Comparison of ENCODE assay signal across 9 cellular contexts in the genomic region with DNA sequence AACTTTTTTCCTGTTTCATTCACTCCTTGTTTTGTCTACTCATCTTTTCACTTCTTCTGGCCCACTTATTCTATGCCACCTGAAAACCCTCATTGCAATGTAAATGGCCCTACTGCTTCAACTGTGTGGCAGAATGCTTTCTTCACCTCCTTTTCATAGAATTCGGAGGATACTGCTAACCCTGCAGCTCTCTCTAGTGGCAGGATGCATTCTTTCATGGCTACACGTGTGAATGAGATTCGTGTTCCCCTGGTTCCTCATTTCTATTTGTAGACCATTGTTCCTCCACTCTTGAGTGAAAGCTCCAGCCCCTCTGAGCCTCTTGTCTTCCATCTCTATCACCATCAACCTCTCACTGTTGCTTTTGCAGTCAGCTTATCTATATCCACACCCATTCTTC. TPM values are rescaled to one million over a fixed set of nuclear protein-coding genes. Genes with fewer than 3 reads are reported as not detected.
DNase-seq lines count a peak whose midpoint lies in the region; ATAC-seq and TF ChIP-seq lines count a peak whose summit lies in the region.
"Had no signal": no experiment of that assay in that cellular context is flagged by ENCODE, and none has a peak within 500 bp of the region (broad histone marks: within the 10 kb centered on the region; RNA-seq: fewer than 3 reads in every experiment).

No MANE protein-coding gene starts in this region.

- H3K27ac ChIP-seq in RWPE1 = no peak overlapping the region

- POLR2A ChIA-PET in RWPE1 (lab: Yijun Ruan, JAX; ENCODE audit: low non-redundant PET) = no interaction called here

- no peaks in the 10 kb centered on the region for H3K36me3 ChIP-seq in H7 (replicated peaks; ENCODE audit: control insufficient read depth, insufficient read depth, low read length)

- no peaks in the 10 kb centered on the region for H3K27me3 ChIP-seq in H7 (ENCODE audit: control insufficient read depth, insufficient read depth, low read length)

- DNase-seq in AG09309 (ENCODE audit: low read depth) (peak; percentile 24), H7 (peak; percentile 71), RWPE1 (ENCODE audit: low spot score) (peak; percentile 48), germinal center (ENCODE audit: low spot score) (peak; percentile 41), T-helper 1 cell (no peak)
- DNase-seq: kidney glomerular epithelial cell had no signal

- H3K4me3 ChIP-seq in AG09309 (ENCODE audit: control insufficient read depth, low read depth, low read length) = no peak overlapping the region
- H3K4me3 ChIP-seq in H7 (ENCODE audit: insufficient read depth, low read depth, low read length) = no peak overlapping the region

- ATAC-seq in GM18498 (IDR thresholded peaks at IDR 0.05; ENCODE audit: unreplicated experiment) = no peak
- no peak for ATAC-seq in HG02840 (IDR thresholded peaks at IDR 0.05; ENCODE audit: low FRiP score, unreplicated experiment)
- ATAC-seq in HG02973 (IDR thresholded peaks at IDR 0.05; ENCODE audit: unreplicated experiment) = no peak

- TF ChIP-seq CTCF in AG09309 (IDR thresholded peaks at IDR 0.05; ENCODE audit: control insufficient read depth, insufficient read depth, low read depth, low read length, missing control alignments) = peak; percentile 81
- TF ChIP-seq CTCF in RWPE1 (conservative IDR thresholded peaks at IDR 0.05; ENCODE audit: low read depth) = no peak; the same call in 1 of the 2 replicates

- CTCF ChIA-PET in RWPE1 (lab: Yijun Ruan, JAX) = interaction anchor here (0.6 to 2.1 kb wide), 12 partner anchors 11 to 1200 kb away, joined by 3 to 7 read pairs (median 4); no protein-coding TSS in a partner anchor

RNA-seq across cellular contexts. Expression of gene CYP26C1, which starts 20.9 kb away (rescaled TPM):
- total RNA-seq in H7 (2014; rRNA removed; shearing (Covaris generic)) = 0.26 and 0.28 TPM in 2 replicates

RNA-seq across cellular contexts. Expression of gene CYP26A1, which starts 34.0 kb away (rescaled TPM):
- total RNA-seq in H7 (2014; rRNA removed; shearing (Covaris generic)) = 44.4 and 190 TPM in 2 replicates

Comparison
In these comparisons a context has a peak if more than half of its experiments do, and no peak if none do; other contexts are left out.
1. DNase-seq: peak in AG09309 (single experiment), H7 (single experiment), RWPE1 (single experiment) and germinal center (single experiment); none in T-helper 1 cell (0 of 5).